8 cellular contexts compared by ENCODE assay signal in the genomic region with DNA sequence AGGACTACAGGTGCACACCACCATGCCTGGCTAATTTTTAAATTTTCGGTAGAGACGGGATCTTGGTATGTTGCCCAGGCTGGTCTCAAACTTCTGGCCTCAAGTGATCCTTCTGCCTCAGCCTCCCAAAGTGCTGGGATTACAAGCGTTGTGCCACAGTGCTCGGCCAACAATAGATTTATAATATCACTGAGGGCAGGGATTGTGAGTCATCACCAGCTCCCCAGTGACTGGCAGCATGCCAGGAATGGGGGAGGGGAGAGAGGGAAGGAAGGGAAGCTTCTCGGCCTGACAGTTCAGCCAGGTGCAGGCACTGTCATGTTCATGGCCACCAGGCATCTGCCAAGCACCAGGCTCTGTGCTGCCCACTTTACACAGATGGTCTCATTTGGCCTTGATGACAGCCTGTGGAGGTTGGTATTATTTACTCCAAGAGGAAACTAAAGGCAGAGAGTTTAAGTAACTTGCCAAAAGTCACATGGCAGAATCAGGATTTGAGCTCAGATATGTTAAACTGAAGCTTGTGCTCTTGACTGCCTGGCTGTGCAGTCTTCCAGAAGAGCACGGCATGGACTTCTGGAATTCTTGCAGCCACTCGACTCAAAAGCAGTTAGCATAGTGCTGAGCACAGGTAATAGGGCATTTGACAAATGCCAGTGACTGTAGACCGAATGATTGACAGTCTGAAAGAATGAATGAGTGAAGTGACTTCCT. TPM values are rescaled to one million over a fixed set of nuclear protein-coding genes. Genes with fewer than 3 reads are reported as not detected.
DNase-seq lines count a peak whose midpoint lies in the region; ATAC-seq and TF ChIP-seq lines count a peak whose summit lies in the region.
"Not testable (repeated sequence)": the region's sequence is repeated elsewhere in the genome, so short reads cannot be mapped to it uniquely, and the experiment has no call there.

No MANE protein-coding gene starts in this region.

- H3K36me3 ChIP-seq in OCI-LY1 (ENCODE audit: insufficient read depth, low read length); brain microvascular endothelial cell (replicated peaks); prostate gland: not testable (repeated sequence)

- 39% methylated on average over 5 of the region's 8 CpGs for WGBS in prostate gland

- not testable (repeated sequence) for H3K9me3 ChIP-seq in OCI-LY1 (ENCODE audit: low read length); prostate gland

- H3K4me2 ChIP-seq in OCI-LY1 (ENCODE audit: low read length) = peak overlapping the region; percentile 46; the same call in 1 of the 2 replicates

- not testable (repeated sequence) for H3K27me3 Mint-ChIP-seq in activated CD4-positive, alpha-beta T cell treated with anti-CD3 and anti-CD28 coated beads, Interleukin-2, amount 10 ng/mL, durations not matched to agents 7 days and 5 days

- H3K27ac Mint-ChIP-seq in activated CD4-positive, alpha-beta T cell treated with anti-CD3 and anti-CD28 coated beads, Interleukin-2, amount 10 ng/mL, durations not matched to agents 7 days and 5 days = not testable (repeated sequence)

- H3K4me3 ChIP-seq in NB4 (ENCODE audit: low read depth, low read length); OCI-LY1 (ENCODE audit: low read depth, low read length, poor library complexity, severe bottlenecking); brain microvascular endothelial cell (ENCODE audit: low read depth, low read length); prostate gland: not testable (repeated sequence)

- H3K27ac ChIP-seq in OCI-LY1 (ENCODE audit: low read depth, low read length, poor library complexity, severe bottlenecking) = peak overlapping the region; percentile 95
- not testable (repeated sequence) for H3K27ac ChIP-seq in brain microvascular endothelial cell, prostate gland

- not testable (repeated sequence) for H3K79me2 ChIP-seq in OCI-LY1 (ENCODE audit: insufficient read depth, low read length)

- H3K4me1 ChIP-seq in OCI-LY1 (ENCODE audit: insufficient read depth, low read length, severe bottlenecking) = peaks cover 50% of the 10 kb centered on the region
- not testable (repeated sequence) for H3K4me1 ChIP-seq in prostate gland (replicated peaks)

- H2AFZ ChIP-seq in OCI-LY1 (ENCODE audit: low read length) = not testable (repeated sequence)

- POLR2A ChIA-PET in activated CD4-positive, alpha-beta T cell treated with anti-CD3 and anti-CD28 coated beads, Interleukin-2, amount 10 ng/mL, durations not matched to agents 7 days and 5 days (lab: Charles Lee) = not testable (repeated sequence)

- H3K9me3 Mint-ChIP-seq in activated CD4-positive, alpha-beta T cell treated with anti-CD3 and anti-CD28 coated beads, Interleukin-2, amount 10 ng/mL, durations not matched to agents 7 days and 5 days = not testable (repeated sequence)

- ATAC-seq in left cardiac atrium = peak; percentile 63 to 64

- intact Hi-C loops in left cardiac atrium (cut with DNase I); prostate gland (cut with DNase I): not testable (repeated sequence)

- H3K9ac ChIP-seq in OCI-LY1 (ENCODE audit: low read length) = peak overlapping the region; percentile 48; the same call in 1 of the 2 replicates

- H3K9me2 ChIP-seq in OCI-LY1 (ENCODE audit: low read depth, low read length) = not testable (repeated sequence)

- H3F3A ChIP-seq in OCI-LY1 (ENCODE audit: insufficient read depth, low read length) = not testable (repeated sequence)

- not testable (repeated sequence) for H4K20me1 ChIP-seq in OCI-LY1 (ENCODE audit: insufficient read depth, low read length)

- CTCF ChIA-PET in activated CD4-positive, alpha-beta T cell treated with anti-CD3 and anti-CD28 coated beads, Interleukin-2, amount 10 ng/mL, durations not matched to agents 7 days and 5 days (lab: Charles Lee) = not testable (repeated sequence)

- H3K4me1 Mint-ChIP-seq in activated CD4-positive, alpha-beta T cell treated with anti-CD3 and anti-CD28 coated beads, Interleukin-2, amount 10 ng/mL, durations not matched to agents 7 days and 5 days = peaks cover 10% of the 10 kb centered on the region

- H3K4me3 Mint-ChIP-seq in activated CD4-positive, alpha-beta T cell treated with anti-CD3 and anti-CD28 coated beads, Interleukin-2, amount 10 ng/mL, durations not matched to agents 7 days and 5 days = not testable (repeated sequence)

- not testable (repeated sequence) for H3K27me3 ChIP-seq in OCI-LY1 (ENCODE audit: insufficient read depth, low read length); brain microvascular endothelial cell (replicated peaks); prostate gland (replicated peaks; ENCODE audit: insufficient read depth)

- peak; percentile 68 for DNase-seq in DMS53 treated with DMSO at 0.1 percent for 48 hours (lab: John Stamatoyannopoulos, UW; ENCODE audit: unreplicated experiment)
- peak; percentile 72 for DNase-seq in NB4 (ENCODE audit: low read depth)
- DNase-seq in activated CD4-positive, alpha-beta T cell treated with anti-CD3 and anti-CD28 coated beads, Interleukin-2, amount 10 ng/mL, durations not matched to agents 7 days and 5 days = peak; percentile 28
- peak; percentile 60 for DNase-seq in brain microvascular endothelial cell
- peak; percentile 64 for DNase-seq in left cardiac atrium
- DNase-seq in prostate gland (ENCODE audit: low spot score) = peak; percentile 8
- peak; percentile 41 for DNase-seq in stimulated activated naive CD4-positive, alpha-beta T cell treated with Interleukin-2 at 50 U/mL for 16 hours (lab: John Stamatoyannopoulos, UW)

- not testable (repeated sequence) for TF ChIP-seq POLR2A in NB4 (IDR thresholded peaks at IDR 0.05; ENCODE audit: extremely low read depth, insufficient read length); prostate gland (IDR thresholded peaks at IDR 0.05)

- TF ChIP-seq CTCF in NB4 (IDR thresholded peaks at IDR 0.05; ENCODE audit: low read depth, low read length); OCI-LY1 (IDR thresholded peaks at IDR 0.05; ENCODE audit: low read length); brain microvascular endothelial cell (IDR thresholded peaks at IDR 0.05; ENCODE audit: low read depth, low read length, missing control alignments); prostate gland (IDR thresholded peaks at IDR 0.05): not testable (repeated sequence)

- not testable (repeated sequence) for H3K36me3 Mint-ChIP-seq in activated CD4-positive, alpha-beta T cell treated with anti-CD3 and anti-CD28 coated beads, Interleukin-2, amount 10 ng/mL, durations not matched to agents 7 days and 5 days (ENCODE audit: low read depth)

- in situ Hi-C loops in brain microvascular endothelial cell (cut with HindIII; ENCODE audit: low pct_ligation_motif_present, low sequenced_read_pairs) = not testable (repeated sequence)

RNA-seq across cellular contexts. Expression of gene TLK2, which starts 7.8 kb away (rescaled TPM):
- 10 to 100 TPM; 43.2 to 49.2 TPM for total RNA-seq in activated CD4-positive, alpha-beta T cell treated with anti-CD3 and anti-CD28 coated beads, Interleukin-2, amount 10 ng/mL, durations not matched to agents 7 days and 5 days
- total RNA-seq in left cardiac atrium = 10 to 100 TPM; 25.5 to 26.1 TPM
- total RNA-seq in prostate gland = 10 to 100 TPM; 24.1 to 47.6 TPM

RNA-seq across cellular contexts. Expression of gene METTL2A, which starts 47.1 kb away (rescaled TPM):
- total RNA-seq in activated CD4-positive, alpha-beta T cell treated with anti-CD3 and anti-CD28 coated beads, Interleukin-2, amount 10 ng/mL, durations not matched to agents 7 days and 5 days = 10 to 100 TPM; 18.0 to 18.4 TPM
- total RNA-seq in left cardiac atrium (10 to 100 TPM; 16.3 to 17.6 TPM), prostate gland (10 to 100 TPM; 17.3 to 20.7 TPM)

Comparison
In these comparisons a context has a peak if more than half of its experiments do, and no peak if none do; other contexts are left out.
1. DNase-seq: peak in every context shown above with its lines; median percentile 72 in NB4; 68 in DMS53 treated with DMSO at 0.1 percent for 48 hours; 64 in left cardiac atrium; 60 in brain microvascular endothelial cell; 41 in stimulated activated naive CD4-positive, alpha-beta T cell treated with Interleukin-2 at 50 U/mL for 16 hours; 28 in activated CD4-positive, alpha-beta T cell treated with anti-CD3 and anti-CD28 coated beads, Interleukin-2, amount 10 ng/mL, durations not matched to agents 7 days and 5 days; 8 in prostate gland.